Comparison of ENCODE assay signal across 8 cellular contexts in the genomic region with DNA sequence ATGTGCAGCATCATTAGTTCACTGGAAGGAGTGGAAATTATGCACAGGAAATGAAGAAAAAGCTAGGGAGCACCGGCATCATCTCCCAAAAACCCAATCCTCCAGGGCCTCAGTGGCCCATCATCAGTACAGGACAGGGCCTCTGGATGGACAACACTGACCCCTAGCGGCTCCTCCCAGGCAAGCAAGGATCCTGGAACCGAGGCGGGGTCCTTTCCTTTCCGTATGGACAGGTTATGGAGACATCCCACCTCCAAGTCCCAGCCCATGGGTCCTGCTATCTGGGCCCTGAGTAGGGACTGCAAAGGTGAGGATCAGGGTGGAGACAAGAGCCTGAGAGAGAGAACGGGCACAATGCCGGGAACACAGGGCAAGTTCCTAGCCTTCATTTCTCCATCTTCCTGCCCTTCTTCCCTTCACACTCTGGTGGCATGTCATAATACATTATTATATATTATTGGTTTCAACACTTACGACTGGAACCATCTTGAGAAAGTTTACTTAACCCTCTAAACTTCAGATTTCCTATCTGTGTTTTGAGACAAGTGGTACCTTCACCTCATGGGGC.
DNase-seq lines count a peak whose midpoint lies in the region; ATAC-seq and TF ChIP-seq lines count a peak whose summit lies in the region.

No MANE protein-coding gene starts in this region.

- no peaks in the 10 kb centered on the region for H3K9me3 ChIP-seq in cardiac muscle cell (ENCODE audit: low read depth)
- no peaks in the 10 kb centered on the region for H3K9me3 ChIP-seq in aorta (ENCODE audit: control insufficient read depth, low read length)

- no peaks in the 10 kb centered on the region for H3K9me3 Mint-ChIP-seq in T-cell

- H3K27ac Mint-ChIP-seq in T-cell, result no peak overlapping the region

- CTCF ChIA-PET in T-cell (lab: Charles Lee), result no interaction called here

- H3K27me3 Mint-ChIP-seq in T-cell, result no peaks in the 10 kb centered on the region

- peaks cover 3% of the 10 kb centered on the region for H3K36me3 Mint-ChIP-seq in T-cell

- no peak overlapping the region for H3K4me3 Mint-ChIP-seq in T-cell

- TF ChIP-seq CTCF in cardiac muscle cell (IDR thresholded peaks at IDR 0.05; ENCODE audit: low read depth, low read length) (peak; percentile 82), WI38 (IDR thresholded peaks at IDR 0.05; ENCODE audit: low read depth, low read length) (peak; percentile 39; the same call in 1 of the 2 replicates)

- H3K27me3 ChIP-seq in cardiac muscle cell, result no peaks in the 10 kb centered on the region
- H3K27me3 ChIP-seq in aorta (ENCODE audit: control insufficient read depth in 1 of 2, insufficient read depth in 2 of 2, low read length in 1 of 2), result no peaks in the 10 kb centered on the region

- POLR2A ChIA-PET in T-cell (lab: Charles Lee), result no interaction called here

- WGBS in aorta, 2 donors, result 74 to 77% methylated on average over 8 of the region's 8 CpGs

- no peak for ATAC-seq in Right ventricle myocardium inferior
- peak; percentile 79 for ATAC-seq in aorta (ENCODE audit: low FRiP score)
- ATAC-seq in GM19395 (IDR thresholded peaks at IDR 0.05; ENCODE audit: unreplicated experiment), result no peak
- ATAC-seq in T-cell (replicated peaks in 1 of 4), result no peak

- peaks cover 12% of the 10 kb centered on the region for H3K4me1 ChIP-seq in cardiac muscle cell (ENCODE audit: low read depth)
- H3K4me1 ChIP-seq in aorta (ENCODE audit: control insufficient read depth in 1 of 2, insufficient read depth in 2 of 2, low read length in 2 of 2), result no peaks in the 10 kb centered on the region

- H3K36me3 ChIP-seq in cardiac muscle cell, result no peaks in the 10 kb centered on the region
- no peaks in the 10 kb centered on the region for H3K36me3 ChIP-seq in aorta (ENCODE audit: control insufficient read depth in 1 of 2, insufficient read depth in 2 of 2, low read length in 1 of 2)

- DNase-seq in cardiac muscle cell (ENCODE audit: low read depth in 1 of 2, low spot score in 1 of 2), result peak; percentile 37 to 64
- DNase-seq in Right ventricle myocardium inferior (ENCODE audit: missing footprints), result no peak
- peak; percentile 86 for DNase-seq in iPS-NIHi7 (ENCODE audit: extremely low spot score)
- DNase-seq in aorta, result no peak
- no peak for DNase-seq in NCI-H1436 treated with DMSO at 0.1 percent for 48 hours (lab: John Stamatoyannopoulos, UW)
- no peak for DNase-seq in T-cell

- intact Hi-C loops in Right ventricle myocardium inferior (cut with DNase I) (no loop called here), aorta (cut with DNase I) (no loop called here)

- peaks cover 54 to 57% (median 55%) of the 10 kb centered on the region in 3 donors for H3K4me1 Mint-ChIP-seq in T-cell

- H3K27ac ChIP-seq in cardiac muscle cell, result no peak overlapping the region
- no peak overlapping the region for H3K27ac ChIP-seq in aorta (ENCODE audit: low read depth in 1 of 2, low read length in 2 of 2)

- H3K4me3 ChIP-seq in cardiac muscle cell (no peak overlapping the region), WI38 (ENCODE audit: low read depth, low read length) (no peak overlapping the region), aorta (ENCODE audit: low read length in 2 of 2) (no peak overlapping the region)

Comparison
In these comparisons a context has a peak if more than half of its experiments do, and no peak if none do; other contexts are left out.
1. DNase-seq: peak in cardiac muscle cell (2 of 2) and iPS-NIHi7 (single experiment); none in Right ventricle myocardium inferior (single experiment), aorta (0 of 2), NCI-H1436 treated with DMSO at 0.1 percent for 48 hours (single experiment) and T-cell (0 of 34).